In the genomic region with DNA sequence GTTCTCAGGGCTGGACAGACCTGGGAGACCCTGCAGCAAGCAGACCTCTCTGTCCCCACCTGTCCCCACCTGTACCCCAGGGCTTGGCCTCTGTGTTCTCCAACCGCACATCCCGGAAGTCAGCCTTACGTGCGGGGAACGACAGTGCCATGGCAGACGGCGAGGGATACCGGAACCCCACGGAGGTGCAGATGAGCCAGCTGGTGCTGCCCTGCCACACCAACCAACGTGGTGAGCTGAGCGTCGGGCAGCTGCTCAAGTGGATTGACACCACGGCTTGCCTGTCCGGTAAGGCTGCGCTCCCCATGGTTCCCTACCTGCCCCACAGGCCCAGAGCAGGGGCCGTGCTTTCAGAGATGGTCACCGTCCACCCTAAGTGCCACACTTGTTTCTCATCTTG, we compare ENCODE assay signal across 24 cellular contexts. TPM values are rescaled to one million over a fixed set of nuclear protein-coding genes. Genes with fewer than 3 reads are reported as not detected.
DNase-seq lines count a peak whose midpoint lies in the region; ATAC-seq and TF ChIP-seq lines count a peak whose summit lies in the region.
"Had no signal": no experiment of that assay in that cellular context is flagged by ENCODE, and none has a peak within 500 bp of the region (broad histone marks: within the 10 kb centered on the region; RNA-seq: fewer than 3 reads in every experiment).

No MANE protein-coding gene starts in this region.

- H3K27me3 ChIP-seq in right cardiac atrium (ENCODE audit: control insufficient read depth, insufficient read depth) (no peaks in the 10 kb centered on the region), layer of hippocampus (ENCODE audit: control insufficient read depth, insufficient read depth, low read length) (no peaks in the 10 kb centered on the region), neuronal stem cell (ENCODE audit: control insufficient read depth in 3 of 3, insufficient read depth in 3 of 3, low read depth in 1 of 3, low read length in 3 of 3) (no peaks in the 10 kb centered on the region), stomach smooth muscle (ENCODE audit: control insufficient read depth in 1 of 2, insufficient read depth in 2 of 2, low read length in 2 of 2) (no peaks in the 10 kb centered on the region)
- H3K27me3 ChIP-seq in CD4-positive, alpha-beta T cell (ENCODE audit: control insufficient read depth, insufficient read depth, low read length): no peaks in the 10 kb centered on the region
- H3K27me3 ChIP-seq: BE2C, SJSA1 had no signal

- no peaks in the 10 kb centered on the region for H3K9me3 ChIP-seq in right cardiac atrium (ENCODE audit: control insufficient read depth, low read length)
- no peaks in the 10 kb centered on the region for H3K9me3 ChIP-seq in neuronal stem cell (replicated peaks in 1 of 2; ENCODE audit: control insufficient read depth in 2 of 2, insufficient read depth in 1 of 2, low read depth in 1 of 2, low read length in 2 of 2)
- no peaks in the 10 kb centered on the region for H3K9me3 ChIP-seq in stomach smooth muscle (ENCODE audit: control insufficient read depth in 2 of 2, low read length in 2 of 2)
- H3K9me3 ChIP-seq in CD4-positive, alpha-beta T cell (ENCODE audit: control insufficient read depth, low read length): no peaks in the 10 kb centered on the region
- H3K9me3 ChIP-seq: BE2C, HAP-1, SJSA1 had no signal

- H3K4me1 Mint-ChIP-seq in CD4-positive, alpha-beta T cell (ENCODE audit: low read depth): no peaks in the 10 kb centered on the region

- H3K4ac ChIP-seq in neuronal stem cell (ENCODE audit: low read length): no peak overlapping the region

- no peak overlapping the region for H2BK120ac ChIP-seq in neuronal stem cell (ENCODE audit: low read depth, low read length)

- H2BK15ac ChIP-seq in neuronal stem cell (ENCODE audit: low read length): peak overlapping the region; percentile 19

- H3K4me2 ChIP-seq in neuronal stem cell (ENCODE audit: insufficient read depth, low read length, poor library complexity, severe bottlenecking): no peak overlapping the region

- no peak for TF ChIP-seq CTCF in CD4-positive, alpha-beta T cell (IDR thresholded peaks at IDR 0.05)

- 86% methylated on average over 17 of the region's 17 CpGs for WGBS in right cardiac atrium
- WGBS in neuronal stem cell (ENCODE audit: extremely low coverage in 2 of 2, insufficient read length in 2 of 2, insufficient replicate concordance in 1 of 2), 2 donors: no CpG with 5 or more reads among the region's 17 CpGs

- CTCF ChIA-PET in CD4-positive, alpha-beta T cell (lab: Charles Lee): no interaction called here

- no peak overlapping the region for H3K4me3 ChIP-seq in right cardiac atrium (ENCODE audit: low read length)
- peak overlapping the region in 1 of 2 donors; percentile 32 for H3K4me3 ChIP-seq in neuronal stem cell (ENCODE audit: low read length in 2 of 2)
- no peak overlapping the region for H3K4me3 ChIP-seq in stomach smooth muscle (ENCODE audit: low read length in 2 of 2)
- H3K4me3 ChIP-seq: HAP-1, SJSA1 had no signal

- ATAC-seq in right cardiac atrium (no peak), Right ventricle myocardium inferior (no peak)
- no peak for ATAC-seq in CD4-positive, alpha-beta T cell (ENCODE audit: poor library complexity)
- ATAC-seq: Panc1 had no signal

- no peaks in the 10 kb centered on the region for H3K79me1 ChIP-seq in neuronal stem cell (ENCODE audit: low read depth, low read length)

- no peak overlapping the region for H3K4me3 Mint-ChIP-seq in CD4-positive, alpha-beta T cell

- peak overlapping the region; percentile 82 for H2AK5ac ChIP-seq in neuronal stem cell (ENCODE audit: low read depth, low read length)

- H3K9ac ChIP-seq in neuronal stem cell (ENCODE audit: low read depth, low read length, poor library complexity): no peak overlapping the region
- H3K9ac ChIP-seq in stomach smooth muscle (ENCODE audit: low read length in 2 of 2): no peak overlapping the region

- peak overlapping the region; percentile 95 for H3K14ac ChIP-seq in neuronal stem cell (ENCODE audit: low read length)

- peak overlapping the region; percentile 17 for H4K91ac ChIP-seq in neuronal stem cell (ENCODE audit: low read depth, low read length, poor library complexity)

- no peak overlapping the region for H3K23ac ChIP-seq in neuronal stem cell (ENCODE audit: low read depth, low read length, poor library complexity)

- POLR2A ChIA-PET in CD4-positive, alpha-beta T cell (lab: Charles Lee): no interaction called here

- peak overlapping the region; percentile 88 for H3K27ac ChIP-seq in right cardiac atrium (ENCODE audit: low read length)
- peak overlapping the region; percentile 40 for H3K27ac ChIP-seq in layer of hippocampus (ENCODE audit: low read depth, low read length)
- H3K27ac ChIP-seq in neuronal stem cell (replicated peaks; ENCODE audit: low read length): no peak overlapping the region
- peak overlapping the region; percentile 18 for H3K27ac ChIP-seq in stomach smooth muscle (ENCODE audit: low read length)
- H3K27ac ChIP-seq in CD4-positive, alpha-beta T cell (ENCODE audit: low read depth, low read length): no peak overlapping the region
- H3K27ac ChIP-seq: SJSA1 had no signal

- H4K8ac ChIP-seq in neuronal stem cell (ENCODE audit: low read depth, low read length): no peak overlapping the region

- intact Hi-C loops in right cardiac atrium (cut with DNase I) (loop anchor here in 1 of 4 donors (5.0 kb wide), 1 partner anchor 37 kb away; a partner anchor contains a TSS), Right ventricle myocardium inferior (cut with DNase I) (loop anchor here (10.0 kb wide), 1 partner anchor 180 kb away; a partner anchor contains a TSS)
- intact Hi-C loops in CD4-positive, alpha-beta T cell (cut with DNase I, micrococcal nuclease): no loop called here

- H3K27ac Mint-ChIP-seq in CD4-positive, alpha-beta T cell: no peak overlapping the region

- no peaks in the 10 kb centered on the region for H3K9me3 Mint-ChIP-seq in CD4-positive, alpha-beta T cell

- no peaks in the 10 kb centered on the region for H3K36me3 Mint-ChIP-seq in CD4-positive, alpha-beta T cell (ENCODE audit: low read depth)

- H3K18ac ChIP-seq in neuronal stem cell (ENCODE audit: low read length): peak overlapping the region; percentile 7

- H2BK12ac ChIP-seq in neuronal stem cell (ENCODE audit: low read length): peak overlapping the region; percentile 96

- H2AFZ ChIP-seq in neuronal stem cell (ENCODE audit: low read length): no peak overlapping the region

- no peak overlapping the region for H2BK5ac ChIP-seq in neuronal stem cell (ENCODE audit: low read length)

- H3K27me3 Mint-ChIP-seq in CD4-positive, alpha-beta T cell: no peaks in the 10 kb centered on the region

- H3K4me1 ChIP-seq in right cardiac atrium (ENCODE audit: control insufficient read depth, insufficient read depth, low read length) (peaks cover 13% of the 10 kb centered on the region), neuronal stem cell (ENCODE audit: control insufficient read depth in 2 of 2, insufficient read depth in 1 of 2, low read depth in 1 of 2, low read length in 2 of 2) (peaks cover 11 to 23% of the 10 kb centered on the region in 2 donors), stomach smooth muscle (ENCODE audit: control insufficient read depth, insufficient read depth, low read length) (peaks cover 40% of the 10 kb centered on the region)
- H3K4me1 ChIP-seq: BE2C, HAP-1, SJSA1 had no signal

- H3K36me3 ChIP-seq in neuronal stem cell (replicated peaks in 1 of 2; ENCODE audit: control insufficient read depth in 2 of 2, insufficient read depth in 2 of 2, low read length in 2 of 2) (no peaks in the 10 kb centered on the region), stomach smooth muscle (ENCODE audit: control insufficient read depth in 2 of 2, insufficient read depth in 2 of 2, low read length in 2 of 2) (peaks cover 10 to 15% of the 10 kb centered on the region in 2 donors)
- H3K36me3 ChIP-seq: BE2C, HAP-1, SJSA1 had no signal

- peak in 1 of 3 donors; percentile 50 for DNase-seq in right cardiac atrium
- no peak for DNase-seq in Right ventricle myocardium inferior (ENCODE audit: missing footprints)
- DNase-seq in neuronal stem cell (ENCODE audit: low spot score): no peak
- DNase-seq in activated effector memory CD4-positive, alpha-beta T cell treated with Interleukin-2 at 50 U/mL for 16 hours: no peak
- no peak for DNase-seq in cortex of kidney (lab: John Stamatoyannopoulos, UW)
- no peak for DNase-seq in CD4-positive, alpha-beta T cell
- DNase-seq: BE2C; COR-L47; DMS79 treated with DMSO at 0.1 percent for 48 hours; KG1; NCI-H1092; NCI-H1436; NCI-H187 treated with DMSO at 0.1 percent for 48 hours; NCI-H2107; NCI-H510A; NCI-H748 treated with DMSO at 0.1 percent for 48 hours; NK-92 treated with Interleukin-12 subunit alpha and Interleukin-12 subunit beta, amount 100 ng/mL, for 24 hours had no signal

RNA-seq across cellular contexts. Expression of a gene that starts 36.5 kb away (rescaled TPM):
- total RNA-seq in right cardiac atrium: 10 to 100 TPM; 14.4 to 32.7 (median 28.7) TPM
- polyA plus RNA-seq in right cardiac atrium: 16.7 TPM
- 43.4 TPM for total RNA-seq in Right ventricle myocardium inferior
- polyA plus RNA-seq in neuronal stem cell (2013, experiment 1 of 2): 0.82 TPM
- polyA plus RNA-seq in neuronal stem cell (2013, experiment 2 of 2): 0.90 TPM
- total RNA-seq in CD4-positive, alpha-beta T cell: under 1 TPM; 0.50 to 0.91 TPM

RNA-seq across cellular contexts. Expression of a gene that starts 38.8 kb away (rescaled TPM):
- total RNA-seq in right cardiac atrium (under 1 TPM in 3 of 4 donors, not detected in 1; 0.15 to 0.72 (median 0.59) TPM), Right ventricle myocardium inferior (1.5 TPM)
- polyA plus RNA-seq in right cardiac atrium: 0.43 TPM
- not detected for polyA plus RNA-seq in neuronal stem cell (2013, experiment 1 of 2)
- polyA plus RNA-seq in neuronal stem cell (2013, experiment 2 of 2): not detected
- total RNA-seq in CD4-positive, alpha-beta T cell: not detected
- total RNA-seq: A673, HT1080, SJSA1 had no signal

RNA-seq across cellular contexts. Expression of a gene that starts 57.0 kb away (rescaled TPM):
- 10 to 100 TPM in 2 of 4 donors, 1 to 10 TPM in 2; 5.9 to 12.8 (median 9.2) TPM for total RNA-seq in right cardiac atrium
- polyA plus RNA-seq in right cardiac atrium: 4.9 TPM
- total RNA-seq in Right ventricle myocardium inferior: 3.8 TPM
- 0.32 TPM for polyA plus RNA-seq in neuronal stem cell (2013, experiment 1 of 2)
- 0.46 TPM for polyA plus RNA-seq in neuronal stem cell (2013, experiment 2 of 2)
- under 1 TPM; 0.14 to 0.19 TPM for total RNA-seq in CD4-positive, alpha-beta T cell
- total RNA-seq: A673, HT1080, SJSA1 had no signal

Comparison
In these comparisons a context has a peak if more than half of its experiments do, and no peak if none do; other contexts are left out.
1. H3K27ac ChIP-seq: peak in right cardiac atrium (single experiment), layer of hippocampus (single experiment) and stomach smooth muscle (single experiment); none in neuronal stem cell (single experiment) and CD4-positive, alpha-beta T cell (single experiment).
2. RNA of a gene that starts 36.5 kb away (total RNA-seq): 43.4 TPM in Right ventricle myocardium inferior (single experiment) and 14.4 to 32.7 TPM in right cardiac atrium; 0.50 to 0.91 TPM in CD4-positive, alpha-beta T cell; every median in the first group is over 4 times any median in the second.